In the genomic region with DNA sequence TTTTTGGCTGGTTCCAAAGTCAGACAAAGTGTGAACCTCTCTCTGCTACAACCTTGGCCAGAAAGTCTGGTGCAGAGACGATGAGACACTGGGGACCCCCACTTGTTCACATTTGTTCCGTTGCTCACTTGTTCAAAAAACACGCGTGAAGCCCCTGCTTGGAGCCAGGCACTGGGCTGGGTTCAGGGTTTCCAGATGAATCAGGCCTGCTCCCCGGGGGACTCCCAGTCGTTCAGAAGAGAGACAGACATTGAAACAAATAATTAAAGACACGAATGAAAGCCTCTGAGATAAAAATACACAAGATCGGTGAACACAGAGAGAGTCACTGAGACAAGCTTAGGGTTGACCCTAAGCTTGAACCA, we compare ENCODE assay signal across 8 cellular contexts.
DNase-seq lines count a peak whose midpoint lies in the region; ATAC-seq and TF ChIP-seq lines count a peak whose summit lies in the region.

No MANE protein-coding gene starts in this region.

- TF ChIP-seq CTCF in VCaP (conservative IDR thresholded peaks at IDR 0.05) (no peak), A673 (conservative IDR thresholded peaks at IDR 0.05; ENCODE audit: low read depth, low read length) (no peak)

- POLR2A ChIA-PET in A673 (lab: Charles Lee; ENCODE audit: low non-redundant PET): no interaction called here

- no TSS peak for BruUV-seq in A673 (replicated peaks; lab: Mats Ljungman, UMichigan)

- H3K27me3 ChIP-seq in A673 (replicated peaks; ENCODE audit: insufficient read depth, low read depth, low read length, poor library complexity): no peaks in the 10 kb centered on the region

- no peaks in the 10 kb centered on the region for H3K36me3 ChIP-seq in A673 (ENCODE audit: insufficient read depth, low read length, poor library complexity, severe bottlenecking)

- CTCF ChIA-PET in A673 (lab: Charles Lee): no interaction called here

- DNase-seq in epithelial cell of prostate (ENCODE audit: low read depth, low spot score) (no peak), hypothalamus (lab: John Stamatoyannopoulos, UW) (no peak), AG08396 (ENCODE audit: low spot score) (no peak), NCI-H2227 treated with DMSO at 0.1 percent for 48 hours (lab: John Stamatoyannopoulos, UW) (no peak), A673 (ENCODE audit: low spot score) (no peak)

- intact Hi-C loops in A673 (cut with micrococcal nuclease; ENCODE audit: unreplicated experiment): no loop called here

- H3K4me1 ChIP-seq in A673 (ENCODE audit: insufficient read depth, low read length, poor library complexity, severe bottlenecking): peaks cover 13% of the 10 kb centered on the region

- peak; percentile 10 for ATAC-seq in HG02571 (IDR thresholded peaks at IDR 0.05; ENCODE audit: unreplicated experiment)

- H3K4me3 ChIP-seq in GM08714 (ENCODE audit: low read length): peak overlapping the region; percentile 32; the same call in 1 of the 2 replicates
- H3K4me3 ChIP-seq in A673 (ENCODE audit: low read depth, low read length, poor library complexity, severe bottlenecking): no peak overlapping the region

- H3K9me3 ChIP-seq in A673 (ENCODE audit: low read depth, low read length, poor library complexity, severe bottlenecking): no peaks in the 10 kb centered on the region

- peak overlapping the region; percentile 96 for H3K27ac ChIP-seq in VCaP
- H3K27ac ChIP-seq in epithelial cell of prostate: peak overlapping the region; percentile 28
- H3K27ac ChIP-seq in A673 (ENCODE audit: low read depth, low read length, poor library complexity, severe bottlenecking): no peak overlapping the region
